Comparison of ENCODE assay signal across 16 cellular contexts in the genomic region with DNA sequence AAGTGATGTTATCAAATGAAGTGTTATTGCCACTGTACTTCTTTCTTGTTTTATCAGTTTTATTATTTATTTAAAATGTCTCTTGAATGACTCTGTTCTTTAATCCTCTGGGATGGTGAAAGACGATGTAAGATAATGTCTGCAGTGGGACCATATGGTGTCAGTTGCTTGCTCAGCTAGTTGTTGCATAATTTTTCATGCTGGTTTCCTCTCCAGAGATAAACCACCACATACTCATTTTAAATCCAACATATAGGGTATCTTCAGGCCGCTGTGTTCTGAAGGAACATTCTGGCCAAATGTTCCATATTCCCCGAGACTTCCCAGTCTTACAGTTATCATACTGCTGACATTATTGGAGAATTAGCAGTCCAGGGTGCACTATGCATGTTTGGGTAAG.
DNase-seq lines count a peak whose midpoint lies in the region; ATAC-seq and TF ChIP-seq lines count a peak whose summit lies in the region.
"Had no signal": no experiment of that assay in that cellular context is flagged by ENCODE, and none has a peak within 500 bp of the region (broad histone marks: within the 10 kb centered on the region; RNA-seq: fewer than 3 reads in every experiment).

No MANE protein-coding gene starts in this region.

- DNase-seq in SKM-1 treated with dmso at 0.1 percent for 144 hours (lab: John Stamatoyannopoulos, UW; ENCODE audit: unreplicated experiment) (peak; percentile 2), SKM-1 (lab: John Stamatoyannopoulos, UW; ENCODE audit: unreplicated experiment) (no peak), NB4 (ENCODE audit: low read depth) (peak; percentile 44), superior temporal gyrus (ENCODE audit: extremely low spot score) (peak; percentile 57), DMS79 treated with DMSO at 0.1 percent for 48 hours (lab: John Stamatoyannopoulos, UW) (no peak)
- DNase-seq in activated CD8-positive, alpha-beta memory T cell treated with anti-CD3 and anti-CD28 coated beads, Interleukin-2, amount 50 U/mL, for 48 hours: no peak
- DNase-seq: CD8-positive, alpha-beta T cell; COR-L47; DMS53; HCEC 1CT; HFFc6; IMR-90; KG1 had no signal

- no peak for TF ChIP-seq POLR2A in NB4 (IDR thresholded peaks at IDR 0.05; ENCODE audit: extremely low read depth, insufficient read length)

- H3K4me3 ChIP-seq in NB4 (ENCODE audit: low read depth, low read length): no peak overlapping the region

- TF ChIP-seq CTCF in NB4 (IDR thresholded peaks at IDR 0.05; ENCODE audit: low read depth, low read length): no peak

- ATAC-seq in HG02763 (IDR thresholded peaks at IDR 0.05; ENCODE audit: unreplicated experiment): no peak
- ATAC-seq: CD8-positive, alpha-beta T cell had no signal

- H3K27ac ChIP-seq in angular gyrus (ENCODE audit: low read depth, low read length): peak overlapping the region; percentile 43
- H3K27ac ChIP-seq: HL-60 had no signal

Comparison
In these comparisons a context has a peak if more than half of its experiments do, and no peak if none do; other contexts are left out.
1. DNase-seq: peak in SKM-1 treated with dmso at 0.1 percent for 144 hours (single experiment), NB4 (single experiment) and superior temporal gyrus (single experiment); none in SKM-1 (single experiment), activated CD8-positive, alpha-beta memory T cell treated with anti-CD3 and anti-CD28 coated beads, Interleukin-2, amount 50 U/mL, for 48 hours (single experiment) and DMS79 treated with DMSO at 0.1 percent for 48 hours (single experiment).